In genomic region chr7:131944556-131945069, GRCh38 we compare ENCODE assay signal across 2 cellular contexts.
TF ChIP-seq lines count a peak whose summit lies in the region.

No MANE protein-coding gene starts in this region.

TF ChIP-seq in SK-N-SH, 30 proteins besides CTCF, POLR2A, EP300 and RAD21 (continued from another document):
- TF ChIP-seq, protein P1, sequence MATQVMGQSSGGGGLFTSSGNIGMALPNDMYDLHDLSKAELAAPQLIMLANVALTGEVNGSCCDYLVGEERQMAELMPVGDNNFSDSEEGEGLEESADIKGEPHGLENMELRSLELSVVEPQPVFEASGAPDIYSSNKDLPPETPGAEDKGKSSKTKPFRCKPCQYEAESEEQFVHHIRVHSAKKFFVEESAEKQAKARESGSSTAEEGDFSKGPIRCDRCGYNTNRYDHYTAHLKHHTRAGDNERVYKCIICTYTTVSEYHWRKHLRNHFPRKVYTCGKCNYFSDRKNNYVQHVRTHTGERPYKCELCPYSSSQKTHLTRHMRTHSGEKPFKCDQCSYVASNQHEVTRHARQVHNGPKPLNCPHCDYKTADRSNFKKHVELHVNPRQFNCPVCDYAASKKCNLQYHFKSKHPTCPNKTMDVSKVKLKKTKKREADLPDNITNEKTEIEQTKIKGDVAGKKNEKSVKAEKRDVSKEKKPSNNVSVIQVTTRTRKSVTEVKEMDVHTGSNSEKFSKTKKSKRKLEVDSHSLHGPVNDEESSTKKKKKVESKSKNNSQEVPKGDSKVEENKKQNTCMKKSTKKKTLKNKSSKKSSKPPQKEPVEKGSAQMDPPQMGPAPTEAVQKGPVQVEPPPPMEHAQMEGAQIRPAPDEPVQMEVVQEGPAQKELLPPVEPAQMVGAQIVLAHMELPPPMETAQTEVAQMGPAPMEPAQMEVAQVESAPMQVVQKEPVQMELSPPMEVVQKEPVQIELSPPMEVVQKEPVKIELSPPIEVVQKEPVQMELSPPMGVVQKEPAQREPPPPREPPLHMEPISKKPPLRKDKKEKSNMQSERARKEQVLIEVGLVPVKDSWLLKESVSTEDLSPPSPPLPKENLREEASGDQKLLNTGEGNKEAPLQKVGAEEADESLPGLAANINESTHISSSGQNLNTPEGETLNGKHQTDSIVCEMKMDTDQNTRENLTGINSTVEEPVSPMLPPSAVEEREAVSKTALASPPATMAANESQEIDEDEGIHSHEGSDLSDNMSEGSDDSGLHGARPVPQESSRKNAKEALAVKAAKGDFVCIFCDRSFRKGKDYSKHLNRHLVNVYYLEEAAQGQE (IDR thresholded peaks at IDR 0.05; ENCODE audit: low read depth, low read length): no peak
- TF ChIP-seq MXI1 (IDR thresholded peaks at IDR 0.05; ENCODE audit: low read depth, low read length) (no peak), SMC3 (IDR thresholded peaks at IDR 0.05; ENCODE audit: low read depth, low read length) (no peak), TEAD4 (IDR thresholded peaks at IDR 0.05; ENCODE audit: borderline replicate concordance, insufficient read depth) (no peak), TAF1 (IDR thresholded peaks at IDR 0.05; ENCODE audit: borderline replicate concordance, low read depth, low read length) (no peak), FOXJ3 (CRISPR knock-in tag; IDR thresholded peaks at IDR 0.05) (no peak), EZH2phosphoT487 (IDR thresholded peaks at IDR 0.05; ENCODE audit: borderline replicate concordance, low read depth) (no peak), FOXM1 (IDR thresholded peaks at IDR 0.05; ENCODE audit: low read depth) (no peak)

TF ChIP-seq in SK-N-SH treated with all-trans-retinoic acid at 6 μM for 48 hours, 23 proteins besides CTCF, POLR2A, EP300 and RAD21 (continued from another document):
- TF ChIP-seq BACH2 (CRISPR knock-in tag; IDR thresholded peaks at IDR 0.05; ENCODE audit: borderline replicate concordance) (no peak), ZFP3 (CRISPR knock-in tag; IDR thresholded peaks at IDR 0.05) (no peak), ESRRG (CRISPR knock-in tag; IDR thresholded peaks at IDR 0.05) (no peak), ZFP30 (CRISPR knock-in tag; IDR thresholded peaks at IDR 0.05) (no peak), TOX (CRISPR knock-in tag; IDR thresholded peaks at IDR 0.05; ENCODE audit: borderline replicate concordance) (no peak), ZNF565 (CRISPR knock-in tag; conservative IDR thresholded peaks at IDR 0.05; ENCODE audit: low read depth) (no peak), ZC3H10 (CRISPR knock-in tag; IDR thresholded peaks at IDR 0.05) (no peak), GLIS3 (CRISPR knock-in tag; IDR thresholded peaks at IDR 0.05) (no peak), RARB (CRISPR knock-in tag; IDR thresholded peaks at IDR 0.05) (no peak)
- TF ChIP-seq, protein P2, sequence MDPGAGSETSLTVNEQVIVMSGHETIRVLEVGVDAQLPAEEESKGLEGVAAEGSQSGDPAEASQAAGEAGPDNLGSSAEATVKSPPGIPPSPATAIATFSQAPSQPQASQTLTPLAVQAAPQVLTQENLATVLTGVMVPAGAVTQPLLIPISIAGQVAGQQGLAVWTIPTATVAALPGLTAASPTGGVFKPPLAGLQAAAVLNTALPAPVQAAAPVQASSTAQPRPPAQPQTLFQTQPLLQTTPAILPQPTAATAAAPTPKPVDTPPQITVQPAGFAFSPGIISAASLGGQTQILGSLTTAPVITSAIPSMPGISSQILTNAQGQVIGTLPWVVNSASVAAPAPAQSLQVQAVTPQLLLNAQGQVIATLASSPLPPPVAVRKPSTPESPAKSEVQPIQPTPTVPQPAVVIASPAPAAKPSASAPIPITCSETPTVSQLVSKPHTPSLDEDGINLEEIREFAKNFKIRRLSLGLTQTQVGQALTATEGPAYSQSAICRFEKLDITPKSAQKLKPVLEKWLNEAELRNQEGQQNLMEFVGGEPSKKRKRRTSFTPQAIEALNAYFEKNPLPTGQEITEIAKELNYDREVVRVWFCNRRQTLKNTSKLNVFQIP (CRISPR knock-in tag; IDR thresholded peaks at IDR 0.05; ENCODE audit: borderline replicate concordance, low read depth): no peak
